8 cellular contexts compared by ENCODE assay signal in genomic region chr13:51435002-51435578, GRCh38. TPM values are rescaled to one million over a fixed set of nuclear protein-coding genes. Genes with fewer than 3 reads are reported as not detected.
DNase-seq lines count a peak whose midpoint lies in the region; ATAC-seq, FAIRE-seq and TF ChIP-seq lines count a peak whose summit lies in the region.

No MANE protein-coding gene starts in this region.

- H3K27ac Mint-ChIP-seq in CD4-positive, CD25-positive, alpha-beta regulatory T cell, result no peak overlapping the region

- no peaks in the 10 kb centered on the region for H3K27me3 Mint-ChIP-seq in CD4-positive, CD25-positive, alpha-beta regulatory T cell

- peak in 1 of 2 donors; percentile 66 for ATAC-seq in CD4-positive, CD25-positive, alpha-beta regulatory T cell (ENCODE audit: low read depth in 2 of 2)
- ATAC-seq in GM18511 (IDR thresholded peaks at IDR 0.05; ENCODE audit: unreplicated experiment), result no peak

- TF ChIP-seq CTCF in LNCaP clone FGC (IDR thresholded peaks at IDR 0.05; ENCODE audit: control insufficient read depth, extremely low read depth, insufficient read depth) (peak; percentile 46), bronchial epithelial cell (IDR thresholded peaks at IDR 0.05; ENCODE audit: insufficient read depth, low read length, severe bottlenecking) (peak; percentile 17)

- H3K4me1 ChIP-seq in CD4-positive, CD25-positive, alpha-beta regulatory T cell (ENCODE audit: control insufficient read depth, insufficient read depth, low read length, poor library complexity, severe bottlenecking), result no peaks in the 10 kb centered on the region

- H3K36me3 Mint-ChIP-seq in CD4-positive, CD25-positive, alpha-beta regulatory T cell, result peaks cover 4% of the 10 kb centered on the region

- no peaks in the 10 kb centered on the region for H3K9me3 ChIP-seq in CD4-positive, CD25-positive, alpha-beta regulatory T cell (ENCODE audit: control insufficient read depth in 2 of 2, low read length in 2 of 2)

- H3K27ac ChIP-seq in CD4-positive, CD25-positive, alpha-beta regulatory T cell (ENCODE audit: insufficient read depth, low read length, poor library complexity, severe bottlenecking), result peak overlapping the region; percentile 1

- peaks cover 4% of the 10 kb centered on the region for H3K36me3 ChIP-seq in CD4-positive, CD25-positive, alpha-beta regulatory T cell (ENCODE audit: control insufficient read depth, insufficient read depth, low read length)
- H3K36me3 ChIP-seq in bronchial epithelial cell (ENCODE audit: control insufficient read depth, insufficient read depth, low read length), result peaks cover 1% of the 10 kb centered on the region

- H3K4me3 Mint-ChIP-seq in CD4-positive, CD25-positive, alpha-beta regulatory T cell, result no peak overlapping the region

- FAIRE-seq in bronchial epithelial cell (lab: Jason Lieb, UNC), result no peak

- H3K27me3 ChIP-seq in CD4-positive, CD25-positive, alpha-beta regulatory T cell (ENCODE audit: control insufficient read depth, insufficient read depth, low read length), result no peaks in the 10 kb centered on the region
- H3K27me3 ChIP-seq in bronchial epithelial cell (ENCODE audit: control insufficient read depth, insufficient read depth, low read length), result no peaks in the 10 kb centered on the region

- DNase-seq in CD4-positive, CD25-positive, alpha-beta regulatory T cell, result peak in 2 of 3 donors; percentile 45 to 50
- no peak for DNase-seq in LNCaP clone FGC (ENCODE audit: low read depth)
- peak; percentile 25 for DNase-seq in bronchial epithelial cell (ENCODE audit: low read depth)
- peak; percentile 22 for DNase-seq in midbrain (lab: John Stamatoyannopoulos, UW)
- DNase-seq in activated CD4-positive, alpha-beta T cell treated with anti-CD3 and anti-CD28 coated beads, Interleukin-2, amount 50 U/mL, for 1 hour, result no peak
- no peak for DNase-seq in mesenteric fat pad (ENCODE audit: low spot score)
- DNase-seq in D341Med (ENCODE audit: low spot score), result no peak

- peaks cover 12 to 35% (median 20%) of the 10 kb centered on the region in 4 donors for H3K4me1 Mint-ChIP-seq in CD4-positive, CD25-positive, alpha-beta regulatory T cell

- no peak overlapping the region for H3K4me3 ChIP-seq in CD4-positive, CD25-positive, alpha-beta regulatory T cell (ENCODE audit: low read depth, low read length)
- H3K4me3 ChIP-seq in LNCaP clone FGC (ENCODE audit: low read depth, low read length), result no peak overlapping the region
- no peak overlapping the region for H3K4me3 ChIP-seq in bronchial epithelial cell (ENCODE audit: low read depth, low read length)

- H3K9me3 Mint-ChIP-seq in CD4-positive, CD25-positive, alpha-beta regulatory T cell, result no peaks in the 10 kb centered on the region

RNA-seq across cellular contexts. Expression of gene INTS6, which starts 17.7 kb away (rescaled TPM):
- total RNA-seq in CD4-positive, CD25-positive, alpha-beta regulatory T cell, result 62.0 TPM
- polyA plus RNA-seq in CD4-positive, CD25-positive, alpha-beta regulatory T cell, result 10 to 100 TPM; 19.3 to 24.9 (median 20.9) TPM
- 44.5 and 68.7 TPM in 2 replicates for total RNA-seq in bronchial epithelial cell
- 39.8 TPM for total RNA-seq in mesenteric fat pad

Comparison
In these comparisons a context has a peak if more than half of its experiments do, and no peak if none do; other contexts are left out.
1. DNase-seq: peak in CD4-positive, CD25-positive, alpha-beta regulatory T cell (2 of 3), bronchial epithelial cell (single experiment) and midbrain (single experiment); none in LNCaP clone FGC (single experiment), activated CD4-positive, alpha-beta T cell treated with anti-CD3 and anti-CD28 coated beads, Interleukin-2, amount 50 U/mL, for 1 hour (single experiment), mesenteric fat pad (single experiment) and D341Med (single experiment).